8 cellular contexts compared by ENCODE assay signal in genomic region chr6:99424761-99425646, GRCh38. TPM values are rescaled to one million over a fixed set of nuclear protein-coding genes. Genes with fewer than 3 reads are reported as not detected.
DNase-seq lines count a peak whose midpoint lies in the region; ATAC-seq and TF ChIP-seq lines count a peak whose summit lies in the region.

A gene with protein sequence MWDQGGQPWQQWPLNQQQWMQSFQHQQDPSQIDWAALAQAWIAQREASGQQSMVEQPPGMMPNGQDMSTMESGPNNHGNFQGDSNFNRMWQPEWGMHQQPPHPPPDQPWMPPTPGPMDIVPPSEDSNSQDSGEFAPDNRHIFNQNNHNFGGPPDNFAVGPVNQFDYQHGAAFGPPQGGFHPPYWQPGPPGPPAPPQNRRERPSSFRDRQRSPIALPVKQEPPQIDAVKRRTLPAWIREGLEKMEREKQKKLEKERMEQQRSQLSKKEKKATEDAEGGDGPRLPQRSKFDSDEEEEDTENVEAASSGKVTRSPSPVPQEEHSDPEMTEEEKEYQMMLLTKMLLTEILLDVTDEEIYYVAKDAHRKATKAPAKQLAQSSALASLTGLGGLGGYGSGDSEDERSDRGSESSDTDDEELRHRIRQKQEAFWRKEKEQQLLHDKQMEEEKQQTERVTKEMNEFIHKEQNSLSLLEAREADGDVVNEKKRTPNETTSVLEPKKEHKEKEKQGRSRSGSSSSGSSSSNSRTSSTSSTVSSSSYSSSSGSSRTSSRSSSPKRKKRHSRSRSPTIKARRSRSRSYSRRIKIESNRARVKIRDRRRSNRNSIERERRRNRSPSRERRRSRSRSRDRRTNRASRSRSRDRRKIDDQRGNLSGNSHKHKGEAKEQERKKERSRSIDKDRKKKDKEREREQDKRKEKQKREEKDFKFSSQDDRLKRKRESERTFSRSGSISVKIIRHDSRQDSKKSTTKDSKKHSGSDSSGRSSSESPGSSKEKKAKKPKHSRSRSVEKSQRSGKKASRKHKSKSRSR (minus strand): TSS chr6:99425308. CDS start chr6:99414659, 10,649 bp downstream.

- no peaks in the 10 kb centered on the region for H3K9me3 ChIP-seq in spleen

- DNase-seq in AG08396 (ENCODE audit: low spot score) (peak; percentile 89), NCI-H345 treated with DMSO at 0.1 percent for 48 hours (lab: John Stamatoyannopoulos, UW; ENCODE audit: unreplicated experiment) (peak; percentile 98), inferior parietal cortex (ENCODE audit: extremely low spot score) (peak; percentile 99), spleen (peak; percentile 93)
- peak; percentile 54 to 74 (median 65) for DNase-seq in activated CD4-positive, CD25-positive, alpha-beta regulatory T cell (lab: John Stamatoyannopoulos, UW)
- DNase-seq in central memory CD4-positive, alpha-beta T cell = peak; percentile 94

- no peak for TF ChIP-seq POLR2A in spleen (IDR thresholded peaks at IDR 0.05)

- TF ChIP-seq CTCF in spleen (IDR thresholded peaks at IDR 0.05 in 8 of 11, conservative IDR thresholded peaks at IDR 0.05 in 3 of 11) = no peak

- 0% methylated on average over 47 to 53 of the region's 53 CpGs for WGBS in spleen, 5 donors

- peaks cover 56 to 74% (median 68%) of the 10 kb centered on the region in 6 donors for H3K4me1 ChIP-seq in spleen

- peaks cover 0 to 26% (median 0%) of the 10 kb centered on the region in 6 donors for H3K36me3 ChIP-seq in spleen

- H3K27me3 ChIP-seq in spleen (replicated peaks in 1 of 7) = no peaks in the 10 kb centered on the region

- H3K27ac ChIP-seq in spleen = peak within 1 kb of the TSS; percentile 96 to 99 (median 98)

- ATAC-seq in GM19023 (IDR thresholded peaks at IDR 0.05; ENCODE audit: unreplicated experiment) (peak; percentile 93), HG03280 (IDR thresholded peaks at IDR 0.05; ENCODE audit: unreplicated experiment) (peak; percentile 84)

- intact Hi-C loops in spleen (cut with DNase I; ENCODE audit: low total_unique reads) = no loop called here

- peak within 1 kb of the TSS; percentile 62 to 82 (median 69) for H3K4me3 ChIP-seq in spleen

RNA-seq across cellular contexts. Expression of the gene that starts here (rescaled TPM):
- total RNA-seq in spleen = 100 to 1,000 TPM; 143 to 338 (median 181) TPM
- polyA plus RNA-seq in spleen = 10 to 100 TPM; 44.0 to 52.9 (median 45.7) TPM

Comparison
In these comparisons a context has a peak if more than half of its experiments do, and no peak if none do; other contexts are left out.
1. Peak in every context shown above with its lines: DNase-seq, ATAC-seq, H3K4me3 ChIP-seq and H3K27ac ChIP-seq.